ENCODE assay signal across 8 cellular contexts in the genomic region with DNA sequence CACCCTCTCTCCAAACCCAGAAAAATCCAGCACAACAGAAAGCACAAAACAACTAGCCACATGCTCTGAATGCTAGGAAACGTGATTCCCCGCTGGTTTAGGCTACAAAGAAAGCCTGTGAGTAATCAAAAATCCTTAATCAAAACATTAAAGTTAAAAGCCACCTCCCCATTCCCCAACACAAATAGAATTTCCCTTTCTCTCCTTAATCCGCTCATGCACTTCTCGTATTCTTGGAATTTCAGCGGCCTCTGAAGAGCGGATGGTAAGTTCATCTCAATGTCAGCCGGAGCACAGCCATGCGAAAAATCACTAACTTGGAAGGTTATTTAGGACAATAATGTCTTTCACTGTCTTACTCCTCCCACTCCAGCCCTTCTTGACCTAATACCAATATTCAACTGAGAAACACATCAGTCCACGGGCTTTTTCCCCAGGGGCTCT.
DNase-seq lines count a peak whose midpoint lies in the region; ATAC-seq and TF ChIP-seq lines count a peak whose summit lies in the region.

No MANE protein-coding gene starts in this region.

- H3K27ac ChIP-seq in GM23338 (ENCODE audit: low read depth) (peak overlapping the region; percentile 20; the same call in 1 of the 2 replicates), trophoblast cell (ENCODE audit: low read depth, low read length) (peak overlapping the region; percentile 93)

- no peak overlapping the region for H3K9ac ChIP-seq in trophoblast cell (ENCODE audit: low read length)

- peaks cover 38% of the 10 kb centered on the region for H3K4me1 Mint-ChIP-seq in GM23338
- H3K4me1 Mint-ChIP-seq in T-helper 17 cell, result peaks cover 10% of the 10 kb centered on the region
- peaks cover 31% of the 10 kb centered on the region for H3K4me1 Mint-ChIP-seq in glutamatergic neuron (ENCODE audit: low read depth, unreplicated experiment)

- no peaks in the 10 kb centered on the region for H3K9me3 ChIP-seq in T-helper 17 cell (ENCODE audit: control insufficient read depth, low read length, poor library complexity, severe bottlenecking)
- H3K9me3 ChIP-seq in trophoblast cell (ENCODE audit: insufficient read depth, low read depth, low read length), result no peaks in the 10 kb centered on the region

- no peaks in the 10 kb centered on the region for H3K9me3 Mint-ChIP-seq in GM23338
- H3K9me3 Mint-ChIP-seq in glutamatergic neuron (ENCODE audit: unreplicated experiment), result peaks cover 14% of the 10 kb centered on the region

- TF ChIP-seq CTCF in GM23338 (conservative IDR thresholded peaks at IDR 0.05; ENCODE audit: low read depth in 2 of 2) (no peak), glutamatergic neuron (IDR thresholded peaks at IDR 0.05; ENCODE audit: partially characterized antibody, unreplicated experiment) (no peak), GM13977 (IDR thresholded peaks at IDR 0.05; ENCODE audit: extremely low read depth, insufficient read depth, missing control alignments) (no peak)

- peak overlapping the region; percentile 88 for H3K14ac ChIP-seq in trophoblast cell (ENCODE audit: low read length)

- no peaks in the 10 kb centered on the region for H3K9me2 ChIP-seq in GM23338 (ENCODE audit: insufficient read depth)

- H3K27ac Mint-ChIP-seq in GM23338 (no peak overlapping the region; the same call in 1 of the 2 replicates), T-helper 17 cell (no peak overlapping the region), glutamatergic neuron (ENCODE audit: unreplicated experiment) (peak overlapping the region; percentile 49)

- no peak overlapping the region for H2BK5ac ChIP-seq in trophoblast cell (ENCODE audit: low read depth, low read length, poor library complexity)

- H4K20me1 ChIP-seq in GM23338 (replicated peaks; ENCODE audit: insufficient read depth), result no peaks in the 10 kb centered on the region

- no peak overlapping the region for H4K91ac ChIP-seq in trophoblast cell (ENCODE audit: low read depth, low read length)

- peak overlapping the region; percentile 46 for H4K8ac ChIP-seq in trophoblast cell (ENCODE audit: low read depth, low read length)

- no peak overlapping the region for H3K23ac ChIP-seq in trophoblast cell (ENCODE audit: low read length)

- H3K36me3 ChIP-seq in GM23338 (ENCODE audit: insufficient read depth), result no peaks in the 10 kb centered on the region
- H3K36me3 ChIP-seq in trophoblast cell (ENCODE audit: control insufficient read depth in 1 of 2, insufficient read depth in 2 of 2, low read length in 2 of 2), result no peaks in the 10 kb centered on the region

- peak overlapping the region; percentile 75 for H3K4me3 ChIP-seq in GM23338
- H3K4me3 ChIP-seq in trophoblast cell (ENCODE audit: low read depth, low read length), result peak overlapping the region; percentile 90

- peak overlapping the region; percentile 43 for H3K18ac ChIP-seq in trophoblast cell (ENCODE audit: low read length)

- H3K36me3 Mint-ChIP-seq in GM23338 (ENCODE audit: low read depth) (peaks cover 9% of the 10 kb centered on the region), T-helper 17 cell (ENCODE audit: low read depth) (peaks cover 5% of the 10 kb centered on the region), glutamatergic neuron (ENCODE audit: unreplicated experiment) (peaks cover 8% of the 10 kb centered on the region)

- no peaks in the 10 kb centered on the region for H3F3A ChIP-seq in GM23338 (replicated peaks; ENCODE audit: low read depth)

- H3K4ac ChIP-seq in trophoblast cell (ENCODE audit: low read depth, low read length), result no peak overlapping the region

- no peak overlapping the region for H2BK12ac ChIP-seq in trophoblast cell (ENCODE audit: low read length)

- in situ Hi-C loops in GM13977 (cut with MboI; ENCODE audit: low pct_unique_long_range_greater_than_20kb, low sequenced_read_pairs, unreplicated experiment), result no loop called here

- no peak overlapping the region for H2AK5ac ChIP-seq in trophoblast cell (ENCODE audit: low read length)

- DNase-seq in GM23338 (ENCODE audit: low spot score) (peak; percentile 58), T-helper 17 cell (no peak), glutamatergic neuron (no peak), trophoblast cell (peak in 1 of 2 donors; percentile 25), posterior vena cava (ENCODE audit: low spot score) (no peak), GM13977 (ENCODE audit: low spot score) (no peak), mucosa of gallbladder (ENCODE audit: low spot score) (no peak)
- DNase-seq in stimulated activated CD4-positive, alpha-beta T cell treated with anti-CD3 and anti-CD28 coated beads, Interleukin-15, amount 100 ng/mL, for 24 hours, result no peak

- WGBS in trophoblast cell (ENCODE audit: extremely low coverage, insufficient coverage, insufficient read length), result no CpG with 5 or more reads among the region's 9 CpGs

- H3K27me3 ChIP-seq in GM23338 (ENCODE audit: insufficient read depth), result no peaks in the 10 kb centered on the region
- H3K27me3 ChIP-seq in trophoblast cell (ENCODE audit: insufficient read depth, low read length), result no peaks in the 10 kb centered on the region

- H3K79me2 ChIP-seq in GM23338 (replicated peaks; ENCODE audit: insufficient read depth) (peaks cover 48% of the 10 kb centered on the region), trophoblast cell (ENCODE audit: control insufficient read depth, insufficient read depth, low read length, poor library complexity) (peaks cover 8% of the 10 kb centered on the region)

- peaks cover 27% of the 10 kb centered on the region for H3K4me1 ChIP-seq in GM23338 (ENCODE audit: insufficient read depth)
- no peaks in the 10 kb centered on the region for H3K4me1 ChIP-seq in trophoblast cell (ENCODE audit: control insufficient read depth in 1 of 2, insufficient read depth in 2 of 2, low read length in 2 of 2)

- H2AFZ ChIP-seq in GM23338, result peak overlapping the region; percentile 61
- peak overlapping the region; percentile 65 for H2AFZ ChIP-seq in trophoblast cell (ENCODE audit: insufficient read depth, low read length, poor library complexity)

- no peak overlapping the region for H4K12ac ChIP-seq in trophoblast cell (ENCODE audit: low read depth, low read length)

- peak overlapping the region; percentile 35 for H2BK120ac ChIP-seq in trophoblast cell (ENCODE audit: insufficient read depth, low read length, poor library complexity)

- peaks cover 8% of the 10 kb centered on the region for H3K79me1 ChIP-seq in trophoblast cell (ENCODE audit: low read length)

- intact Hi-C loops in posterior vena cava (cut with DNase I), result loop anchor here in 1 of 2 donors (5.0 to 10.0 kb wide), 2 partner anchors 54 to 86 kb away; no protein-coding TSS in a partner anchor

- H3K27me3 Mint-ChIP-seq in GM23338 (ENCODE audit: insufficient read depth, low read depth, poor library complexity) (peaks cover 5% of the 10 kb centered on the region), T-helper 17 cell (peaks cover 37% of the 10 kb centered on the region), glutamatergic neuron (ENCODE audit: unreplicated experiment) (peaks cover 5% of the 10 kb centered on the region)

- H3K4me3 Mint-ChIP-seq in GM23338, result peak overlapping the region; percentile 85
- H3K4me3 Mint-ChIP-seq in T-helper 17 cell, result peak overlapping the region; percentile 56
- peak overlapping the region; percentile 94 for H3K4me3 Mint-ChIP-seq in glutamatergic neuron (ENCODE audit: unreplicated experiment)

- peak; percentile 9 for ATAC-seq in GM23338
- no peak for ATAC-seq in T-helper 17 cell

- H3K4me2 ChIP-seq in GM23338, result peak overlapping the region; percentile 83
- peak overlapping the region; percentile 96 for H3K4me2 ChIP-seq in trophoblast cell (ENCODE audit: low read length)

TF ChIP-seq in GM23338, 12 proteins besides CTCF, POLR2A, EP300 and RAD21:
- TF ChIP-seq ZNF331 (CRISPR knock-in tag; IDR thresholded peaks at IDR 0.05; ENCODE audit: low read depth) (no peak), CREB1 (CRISPR knock-in tag; IDR thresholded peaks at IDR 0.05; ENCODE audit: low read depth) (no peak)
